ENCODE assay signal across 9 cellular contexts in the genomic region with DNA sequence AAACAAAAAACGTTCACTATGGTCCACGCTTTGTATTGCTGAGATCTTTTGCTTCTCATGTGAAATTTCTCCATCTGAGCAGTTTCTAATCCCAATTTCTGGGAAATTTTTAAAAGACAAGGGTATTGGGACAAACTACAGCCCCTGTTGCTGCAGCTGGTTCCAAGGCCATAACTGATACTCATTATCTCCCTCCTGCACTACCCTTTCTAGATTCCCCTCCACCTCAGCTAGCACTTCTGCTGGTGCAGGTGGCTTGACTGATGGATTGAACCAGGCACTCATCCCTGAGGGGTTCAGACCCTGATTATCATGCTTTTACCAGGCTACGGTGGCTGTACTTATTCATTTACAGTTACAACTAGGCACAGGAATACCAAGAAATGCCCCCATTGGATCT.
"Had no signal": no experiment of that assay in that cellular context is flagged by ENCODE, and none has a peak within 500 bp of the region (broad histone marks: within the 10 kb centered on the region; RNA-seq: fewer than 3 reads in every experiment).

No MANE protein-coding gene starts in this region.

- ATAC-seq: HCT116, HepG2 had no signal

- H3K9ac ChIP-seq: GM23248 had no signal

- DNase-seq: GM23248, GOT3, H7, HFFc6, KBM-7 had no signal

- H3K4me3 ChIP-seq: GM23248, HAP-1 had no signal

- H2AFZ ChIP-seq: GM23248 had no signal

- H3K9me3 ChIP-seq: HAP-1 had no signal

- H3K27ac ChIP-seq: GM23248, HL-60 had no signal
